Comparison of ENCODE assay signal across 29 cellular contexts in genomic region chr4:8459867-8460453, GRCh38. TPM values are rescaled to one million over a fixed set of nuclear protein-coding genes. Genes with fewer than 3 reads are reported as not detected.
DNase-seq lines count a peak whose midpoint lies in the region; ATAC-seq, FAIRE-seq and TF ChIP-seq lines count a peak whose summit lies in the region.
"Had no signal": no experiment of that assay in that cellular context is flagged by ENCODE, and none has a peak within 500 bp of the region (broad histone marks: within the 10 kb centered on the region; RNA-seq: fewer than 3 reads in every experiment).

No MANE protein-coding gene starts in this region.

- TF ChIP-seq CTCF in PC-3 (conservative IDR thresholded peaks at IDR 0.05; ENCODE audit: low read depth, low read length): no peak
- TF ChIP-seq CTCF in epithelial cell of esophagus (IDR thresholded peaks at IDR 0.05; ENCODE audit: insufficient read depth, low read depth, low read length, missing control alignments): no peak
- TF ChIP-seq CTCF in psoas muscle (IDR thresholded peaks at IDR 0.05): no peak

- H3K9me3 ChIP-seq in PC-3 (ENCODE audit: low read length) (no peaks in the 10 kb centered on the region), small intestine (ENCODE audit: control insufficient read depth, low read depth) (no peaks in the 10 kb centered on the region), psoas muscle (no peaks in the 10 kb centered on the region)
- H3K9me3 ChIP-seq: suprapubic skin had no signal

- WGBS in small intestine, 3 donors: 71 to 84% (median 82%) methylated on average over 6 to 8 of the region's 8 CpGs
- 88 to 92% (median 90%) methylated on average over 8 of the region's 8 CpGs for WGBS in psoas muscle, 3 donors

- CTCF ChIA-PET in PC-3 (lab: Charles Lee): interaction anchor here (1.0 kb wide), 1 partner anchor 126 kb away, joined by 5 read pairs; no protein-coding TSS in a partner anchor

- H3K27ac ChIP-seq in PC-3 (ENCODE audit: low read length) (no peak overlapping the region), small intestine (ENCODE audit: low read depth in 1 of 2, low read length in 1 of 2) (no peak overlapping the region), psoas muscle (no peak overlapping the region)
- H3K27ac ChIP-seq: coronary artery, SK-N-MC, suprapubic skin had no signal

- H3K4me1 ChIP-seq in PC-3 (ENCODE audit: insufficient read depth, low read length): peaks cover 4% of the 10 kb centered on the region; the same call in 1 of the 2 replicates
- H3K4me1 ChIP-seq in small intestine (ENCODE audit: control insufficient read depth in 2 of 2, insufficient read depth in 1 of 2, low read depth in 1 of 2, low read length in 1 of 2): no peaks in the 10 kb centered on the region
- H3K4me1 ChIP-seq in psoas muscle: no peaks in the 10 kb centered on the region
- H3K4me1 ChIP-seq: suprapubic skin had no signal

- BruUV-seq in PC-3 (replicated peaks; lab: Mats Ljungman, UMichigan): no TSS peak

- H3K27me3 ChIP-seq in PC-3 (ENCODE audit: low read length) (no peaks in the 10 kb centered on the region), small intestine (ENCODE audit: control insufficient read depth in 2 of 2, insufficient read depth in 2 of 2, low read length in 2 of 2) (no peaks in the 10 kb centered on the region), psoas muscle (ENCODE audit: insufficient read depth in 3 of 3, low read length in 2 of 3) (no peaks in the 10 kb centered on the region)
- H3K27me3 ChIP-seq: suprapubic skin had no signal

- ATAC-seq in PC-3: peak; percentile 100
- no peak for ATAC-seq in HG02798 (IDR thresholded peaks at IDR 0.05; ENCODE audit: poor library complexity, unreplicated experiment)
- no peak for ATAC-seq in psoas muscle
- ATAC-seq in GM21786 (IDR thresholded peaks at IDR 0.05; ENCODE audit: unreplicated experiment): no peak

- H4K20me1 ChIP-seq in PC-3 (ENCODE audit: low read length): no peaks in the 10 kb centered on the region

- no peak overlapping the region for H2AFZ ChIP-seq in PC-3 (ENCODE audit: low read length)

- no peaks in the 10 kb centered on the region for H3F3A ChIP-seq in PC-3 (ENCODE audit: low read length, unreplicated experiment)

- no peak overlapping the region for H3K4me2 ChIP-seq in PC-3 (ENCODE audit: low read length)

- POLR2A ChIA-PET in PC-3 (lab: Charles Lee; ENCODE audit: unreplicated experiment): no interaction called here

- intact Hi-C loops in PC-3 (cut with micrococcal nuclease): no loop called here
- intact Hi-C loops in psoas muscle (cut with DNase I): loop anchor here in 1 of 2 donors (10.0 kb wide), 1 partner anchor 135 kb away; the partner anchor contains the start of gene CPZ

- H3K4me3 ChIP-seq in PC-3 (ENCODE audit: low read length) (no peak overlapping the region), epithelial cell of esophagus (ENCODE audit: low read length) (no peak overlapping the region), small intestine (ENCODE audit: low read depth in 1 of 2, low read length in 2 of 2) (no peak overlapping the region), psoas muscle (no peak overlapping the region)
- H3K4me3 ChIP-seq: coronary artery, lung, SK-N-MC, suprapubic skin had no signal

- DNase-seq in EL (peak; percentile 34), PC-3 (peak; percentile 68), epithelial cell of esophagus (ENCODE audit: low read depth) (peak; percentile 46), small intestine (peak; percentile 39), psoas muscle (no peak)
- DNase-seq: activated CD4-positive, alpha-beta T cell treated with anti-CD3 and anti-CD28 coated beads for 4 hours; activated naive CD4-positive, alpha-beta T cell treated with anti-CD3 and anti-CD28 coated beads, Interleukin-2, amount 10 ng/mL, durations not matched to agents 7 days and 5 days; activated T-cell treated with anti-CD3 and anti-CD28 coated beads, Interleukin-2, amount 50 U/mL, for 48 hours; amniotic stem cell; CD4-positive, CD25-positive, alpha-beta regulatory T cell; DMS 273 treated with DMSO at 0.1 percent for 48 hours; GF-D8; Kasumi-1; kidney; NCI-H1092; NCI-H187; NCI-H2171 treated with DMSO at 0.1 percent for 48 hours; NCI-H524 treated with DMSO at 0.1 percent for 48 hours; stimulated activated CD4-positive, alpha-beta T cell treated with anti-CD3 and anti-CD28 coated beads, Interleukin-1b, Interleukin-23, amount 100 ng/mL, for 48 hours; T-helper 2 cell had no signal

- no peak for FAIRE-seq in small intestine (lab: Jason Lieb, UNC)
- FAIRE-seq: bronchial epithelial cell, GM18507, H1, kidney had no signal

- H3K9me2 ChIP-seq in PC-3 (replicated peaks; ENCODE audit: low read length): no peaks in the 10 kb centered on the region

- H3K79me2 ChIP-seq in PC-3 (ENCODE audit: low read length): no peaks in the 10 kb centered on the region

- H3K36me3 ChIP-seq in PC-3 (ENCODE audit: low read depth, low read length) (no peaks in the 10 kb centered on the region; the same call in 1 of the 2 replicates), small intestine (ENCODE audit: control insufficient read depth in 2 of 2, insufficient read depth in 2 of 2, low read length in 2 of 2) (peaks cover 5 to 11% of the 10 kb centered on the region in 2 donors), psoas muscle (ENCODE audit: insufficient read depth in 1 of 2, low read depth in 1 of 2) (peaks cover 8 to 91% of the 10 kb centered on the region in 2 donors)

- no peak overlapping the region for H3K9ac ChIP-seq in PC-3 (ENCODE audit: low read length)

RNA-seq across cellular contexts. Expression of gene TRMT44, which starts 19.4 kb away (rescaled TPM):
- total RNA-seq in PC-3 (2014; rRNA removed) (13.3 and 15.3 TPM in 2 replicates), psoas muscle (1 to 10 TPM; 5.4 to 9.1 (median 6.8) TPM)
- polyA plus RNA-seq in small intestine (1 to 10 TPM; 4.7 to 5.3 (median 5.1) TPM), psoas muscle (1 to 10 TPM; 3.4 to 5.0 (median 3.6) TPM)

RNA-seq across cellular contexts. Expression of gene ACOX3, which starts 19.4 kb away (rescaled TPM):
- 12.2 and 13.0 TPM in 2 replicates for total RNA-seq in PC-3 (2014; rRNA removed)
- 10 to 100 TPM; 15.2 to 31.1 (median 29.5) TPM for polyA plus RNA-seq in small intestine
- 10 to 100 TPM; 10.3 to 18.8 (median 12.6) TPM for total RNA-seq in psoas muscle
- 10 to 100 TPM in 1 of 3 donors, 1 to 10 TPM in 2; 5.6 to 10.8 (median 8.1) TPM for polyA plus RNA-seq in psoas muscle

Comparison
In these comparisons a context has a peak if more than half of its experiments do, and no peak if none do; other contexts are left out.
1. DNase-seq: peak in EL (single experiment), PC-3 (single experiment), epithelial cell of esophagus (single experiment) and small intestine (single experiment); none in psoas muscle (0 of 2).